In the genomic region with DNA sequence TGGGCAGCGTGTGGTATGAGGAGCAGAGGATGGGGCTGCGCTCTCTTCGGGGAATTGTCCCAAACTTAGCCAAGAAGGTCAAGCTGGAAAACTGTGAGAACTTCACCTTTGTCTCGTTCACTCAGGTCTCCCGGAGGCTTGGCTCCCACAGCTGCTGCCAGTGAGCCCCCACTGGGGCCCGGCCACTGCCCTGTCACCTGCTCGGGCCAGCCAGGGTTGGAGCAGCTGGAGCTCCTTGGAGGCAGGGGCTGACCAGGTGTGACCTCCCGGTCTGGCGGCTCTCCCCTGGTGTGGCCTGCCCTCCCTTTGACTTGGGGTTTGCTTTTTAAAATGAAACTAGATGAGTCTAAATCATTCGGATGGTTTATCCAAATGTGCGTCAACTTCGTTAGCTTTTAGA, we compare ENCODE assay signal across 33 cellular contexts.
"Had no signal": no experiment of that assay in that cellular context is flagged by ENCODE, and none has a peak within 500 bp of the region (broad histone marks: within the 10 kb centered on the region; RNA-seq: fewer than 3 reads in every experiment).

No MANE protein-coding gene starts in this region.

- DNase-seq: Karpas-422, Kasumi-1, MG63, MM.1S, MV-4-11, NCI-H1048, NCI-H1092, NCI-H1092 treated with DMSO at 0.1 percent for 48 hours, NCI-H1105, NCI-H1105 treated with DMSO at 0.1 percent for 48 hours, NCI-H1417, NCI-H1417 treated with DMSO at 0.1 percent for 48 hours, NCI-H1436, NCI-H1436 treated with DMSO at 0.1 percent for 48 hours, NCI-H146, NCI-H1694, NCI-H1694 treated with DMSO at 0.1 percent for 48 hours, NCI-H187, NCI-H187 treated with DMSO at 0.1 percent for 48 hours, NCI-H1930, NCI-H2029, NCI-H2029 treated with DMSO at 0.1 percent for 48 hours, NCI-H2081, NCI-H2081 treated with DMSO at 0.1 percent for 48 hours, NCI-H2107, NCI-H2171, NCI-H2171 treated with DMSO at 0.1 percent for 48 hours, NCI-H2227 treated with DMSO at 0.1 percent for 48 hours, NCI-H226, NCI-H345, NCI-H446, NCI-H446 treated with DMSO at 0.1 percent for 48 hours, NCI-H510A had no signal
